Comparison of ENCODE assay signal across 8 cellular contexts in the genomic region with DNA sequence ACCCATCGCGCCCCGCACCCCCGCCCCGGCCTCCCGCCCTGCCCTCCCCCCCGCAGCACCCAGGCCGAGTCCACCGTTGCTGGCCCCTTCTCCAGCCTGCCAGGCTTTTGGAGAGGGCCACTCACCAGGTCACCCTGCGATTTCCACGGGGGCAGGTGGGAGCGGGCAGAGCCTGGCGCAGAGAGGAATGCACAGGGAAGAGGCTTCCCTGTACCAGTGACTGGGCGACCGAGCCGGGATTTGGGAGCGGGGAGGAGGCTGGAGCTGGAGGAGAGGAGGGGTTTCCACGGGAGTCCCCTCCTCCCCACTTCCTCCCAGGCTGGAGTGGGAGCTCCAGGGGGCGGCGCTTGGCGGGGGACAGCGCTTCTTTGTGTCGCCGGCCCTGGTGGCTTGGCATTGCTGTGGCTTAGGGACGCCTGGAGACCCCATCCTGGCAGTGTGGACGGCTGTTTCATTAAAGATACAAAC. TPM values are rescaled to one million over a fixed set of nuclear protein-coding genes. Genes with fewer than 3 reads are reported as not detected.
DNase-seq lines count a peak whose midpoint lies in the region; ATAC-seq, FAIRE-seq and TF ChIP-seq lines count a peak whose summit lies in the region.

No MANE protein-coding gene starts in this region.

- peak; percentile 74 for DNase-seq in DMS 273 (lab: John Stamatoyannopoulos, UW; ENCODE audit: unreplicated experiment)
- peak; percentile 89 for DNase-seq in NCI-H146 (lab: John Stamatoyannopoulos, UW)
- no peak for DNase-seq in bronchial epithelial cell (ENCODE audit: low read depth)
- DNase-seq in retinal pigment epithelial cell (ENCODE audit: low read depth): no peak
- no peak for DNase-seq in SKM-1 (lab: John Stamatoyannopoulos, UW; ENCODE audit: unreplicated experiment)
- DNase-seq in activated CD8-positive, alpha-beta memory T cell treated with anti-CD3 and anti-CD28 coated beads for 24 hours: no peak

- no peak for FAIRE-seq in bronchial epithelial cell (lab: Jason Lieb, UNC)

- H3K27me3 ChIP-seq in bronchial epithelial cell (ENCODE audit: control insufficient read depth, insufficient read depth, low read length): no peaks in the 10 kb centered on the region
- H3K27me3 ChIP-seq in iPS-18a (ENCODE audit: control insufficient read depth, insufficient read depth, low read length): peaks cover 12% of the 10 kb centered on the region

- peak overlapping the region; percentile 37 for H3K4me3 ChIP-seq in bronchial epithelial cell (ENCODE audit: low read depth, low read length)
- H3K4me3 ChIP-seq in iPS-18a (ENCODE audit: low read length): peak overlapping the region; percentile 61
- H3K4me3 ChIP-seq in retinal pigment epithelial cell (ENCODE audit: low read length): peak overlapping the region; percentile 77

- TF ChIP-seq CTCF in bronchial epithelial cell (IDR thresholded peaks at IDR 0.05; ENCODE audit: insufficient read depth, low read length, severe bottlenecking): no peak
- TF ChIP-seq CTCF in retinal pigment epithelial cell (conservative IDR thresholded peaks at IDR 0.05; ENCODE audit: low read depth, low read length): no peak

- no peak for ATAC-seq in GM21786 (IDR thresholded peaks at IDR 0.05; ENCODE audit: unreplicated experiment)

- H3K27ac ChIP-seq in iPS-18a (ENCODE audit: low read length): no peak overlapping the region

- peaks cover 15% of the 10 kb centered on the region for H3K4me1 ChIP-seq in iPS-18a (ENCODE audit: control insufficient read depth, low read depth, low read length)

- no peaks in the 10 kb centered on the region for H3K9me3 ChIP-seq in iPS-18a (ENCODE audit: control insufficient read depth, low read depth, low read length)

- H3K36me3 ChIP-seq in bronchial epithelial cell (ENCODE audit: control insufficient read depth, insufficient read depth, low read length): no peaks in the 10 kb centered on the region
- no peaks in the 10 kb centered on the region for H3K36me3 ChIP-seq in iPS-18a (ENCODE audit: control insufficient read depth, low read depth, low read length)

- peak overlapping the region; percentile 35 for H3K9ac ChIP-seq in iPS-18a (ENCODE audit: low read length)

RNA-seq across cellular contexts. Expression of a gene that starts 19.3 kb away (rescaled TPM):
- total RNA-seq in bronchial epithelial cell: 12.3 and 17.6 TPM in 2 replicates

RNA-seq across cellular contexts. Expression of a gene that starts 52.4 kb away (rescaled TPM):
- total RNA-seq in bronchial epithelial cell: not detected in 2 replicates

Comparison
In these comparisons a context has a peak if more than half of its experiments do, and no peak if none do; other contexts are left out.
1. DNase-seq: peak in DMS 273 (single experiment) and NCI-H146 (single experiment); none in bronchial epithelial cell (single experiment), retinal pigment epithelial cell (single experiment), SKM-1 (single experiment) and activated CD8-positive, alpha-beta memory T cell treated with anti-CD3 and anti-CD28 coated beads for 24 hours (single experiment).
2. Peak in every context shown above with its lines, with median percentiles within 50 percentile points of each other: H3K4me3 ChIP-seq.